Comparison of ENCODE assay signal across 23 cellular contexts in genomic region chr6:30485236-30485635, GRCh38.
"Had no signal": no experiment of that assay in that cellular context is flagged by ENCODE, and none has a peak within 500 bp of the region (broad histone marks: within the 10 kb centered on the region; RNA-seq: fewer than 3 reads in every experiment).

No MANE protein-coding gene starts in this region.

- DNase-seq: dermis blood vessel endothelial cell; dorsolateral prefrontal cortex; effector CD4-positive, alpha-beta T cell; effector memory CD4-positive, alpha-beta T cell; foreskin keratinocyte; heart left ventricle; hypothalamus; left cardiac atrium; left lung; left ventricle myocardium superior; lower lobe of right lung; mesenchymal stem cell; mucosa of descending colon; naive B cell had no signal

- H2AFZ ChIP-seq: hepatocyte had no signal

- FAIRE-seq: colon, endothelial cell of umbilical vein, frontal cortex, islet of Langerhans, keratinocyte had no signal

- ATAC-seq: foreskin keratinocyte, gastroesophageal sphincter, heart left ventricle, left cardiac atrium, left lung, left ventricle myocardium superior, lower lobe of right lung, mucosa of descending colon had no signal

- H3K4me3 ChIP-seq: coronary artery, dorsolateral prefrontal cortex, esophagus muscularis mucosa, gastroesophageal sphincter, heart left ventricle, hepatocyte, left lung, lower lobe of right lung, mucosa of descending colon had no signal

- H3K4me1 ChIP-seq: foreskin keratinocyte had no signal

- H3K4me2 ChIP-seq: hepatocyte had no signal

- H3K27ac ChIP-seq: coronary artery, dorsolateral prefrontal cortex, esophagus muscularis mucosa, foreskin keratinocyte, gastroesophageal sphincter, heart left ventricle, hepatocyte, left lung, lower lobe of right lung had no signal

- H3K9me3 ChIP-seq: esophagus muscularis mucosa, gastroesophageal sphincter, heart left ventricle, left lung, lower lobe of right lung, mucosa of descending colon had no signal
